17 cellular contexts compared by ENCODE assay signal in genomic region chr1:117672756-117673155, GRCh38.
DNase-seq lines count a peak whose midpoint lies in the region; ATAC-seq and TF ChIP-seq lines count a peak whose summit lies in the region.
"Had no signal": no experiment of that assay in that cellular context is flagged by ENCODE, and none has a peak within 500 bp of the region (broad histone marks: within the 10 kb centered on the region; RNA-seq: fewer than 3 reads in every experiment).

No MANE protein-coding gene starts in this region.

- H3K27ac Mint-ChIP-seq in activated CD8-positive, alpha-beta memory T cell treated with anti-CD3 and anti-CD28 coated beads, Interleukin-2, amount 10 ng/mL, durations not matched to agents 7 days and 5 days, result peak overlapping the region; percentile 14
- H3K27ac Mint-ChIP-seq: CD8-positive, alpha-beta T cell had no signal

- CTCF ChIA-PET in activated CD8-positive, alpha-beta memory T cell treated with anti-CD3 and anti-CD28 coated beads, Interleukin-2, amount 10 ng/mL, durations not matched to agents 7 days and 5 days (lab: Charles Lee), result interaction anchor here (0.7 to 7.4 kb wide), 13 partner anchors 9 to 162 kb away, joined by 3 to 113 read pairs (median 7); partner anchors contain the start of gene TENT5C

- no peak overlapping the region for H3K4me3 Mint-ChIP-seq in activated CD8-positive, alpha-beta memory T cell treated with anti-CD3 and anti-CD28 coated beads, Interleukin-2, amount 10 ng/mL, durations not matched to agents 7 days and 5 days
- H3K4me3 Mint-ChIP-seq: CD8-positive, alpha-beta T cell had no signal

- no peak for ATAC-seq in activated CD8-positive, alpha-beta memory T cell treated with anti-CD3 and anti-CD28 coated beads, Interleukin-2, amount 10 ng/mL, durations not matched to agents 7 days and 5 days
- ATAC-seq in psoas muscle, result no peak
- ATAC-seq: CD8-positive, alpha-beta T cell had no signal

- intact Hi-C loops in psoas muscle (cut with DNase I), result loop anchor here in 1 of 2 donors (2.0 to 5.0 kb wide), 2 partner anchors 65 to 138 kb away; partner anchors contain the start of gene TENT5C

- no peaks in the 10 kb centered on the region for H3K27me3 ChIP-seq in right atrium auricular region
- H3K27me3 ChIP-seq in psoas muscle (ENCODE audit: insufficient read depth in 3 of 3, low read length in 2 of 3), result no peaks in the 10 kb centered on the region

- H3K4me1 ChIP-seq in right atrium auricular region (peaks cover 0 to 75% of the 10 kb centered on the region in 2 donors), psoas muscle (peaks cover 42% of the 10 kb centered on the region)
- H3K4me1 ChIP-seq: HAP-1 had no signal

- peaks cover 2% of the 10 kb centered on the region for H3K36me3 Mint-ChIP-seq in activated CD8-positive, alpha-beta memory T cell treated with anti-CD3 and anti-CD28 coated beads, Interleukin-2, amount 10 ng/mL, durations not matched to agents 7 days and 5 days
- H3K36me3 Mint-ChIP-seq: CD8-positive, alpha-beta T cell had no signal

- H3K9me3 ChIP-seq in right atrium auricular region, result no peaks in the 10 kb centered on the region
- no peaks in the 10 kb centered on the region for H3K9me3 ChIP-seq in psoas muscle
- H3K9me3 ChIP-seq: HAP-1 had no signal

- H3K4me1 Mint-ChIP-seq in activated CD8-positive, alpha-beta memory T cell treated with anti-CD3 and anti-CD28 coated beads, Interleukin-2, amount 10 ng/mL, durations not matched to agents 7 days and 5 days, result peaks cover 34% of the 10 kb centered on the region

- H3K36me3 ChIP-seq in right atrium auricular region (no peaks in the 10 kb centered on the region), psoas muscle (ENCODE audit: insufficient read depth in 1 of 2, low read depth in 1 of 2) (no peaks in the 10 kb centered on the region)
- H3K36me3 ChIP-seq: HAP-1 had no signal

- H3K27ac ChIP-seq in coronary artery, result peak overlapping the region in 1 of 2 donors; percentile 33
- H3K27ac ChIP-seq in right atrium auricular region, result peak overlapping the region; percentile 69 to 73
- H3K27ac ChIP-seq in psoas muscle, result peak overlapping the region; percentile 19
- H3K27ac ChIP-seq: KMS-11 had no signal

- WGBS in psoas muscle, 3 donors, result 51 to 82% (median 73%) methylated on average over 12 of the region's 12 CpGs

- H3K9me3 Mint-ChIP-seq in activated CD8-positive, alpha-beta memory T cell treated with anti-CD3 and anti-CD28 coated beads, Interleukin-2, amount 10 ng/mL, durations not matched to agents 7 days and 5 days (ENCODE audit: low read depth), result no peaks in the 10 kb centered on the region
- H3K9me3 Mint-ChIP-seq: CD8-positive, alpha-beta T cell had no signal

- no peak for TF ChIP-seq CTCF in coronary artery (IDR thresholded peaks at IDR 0.05)
- TF ChIP-seq CTCF in right atrium auricular region (IDR thresholded peaks at IDR 0.05), result no peak
- TF ChIP-seq CTCF in psoas muscle (IDR thresholded peaks at IDR 0.05), result no peak

- DNase-seq in activated CD8-positive, alpha-beta memory T cell treated with anti-CD3 and anti-CD28 coated beads, Interleukin-2, amount 10 ng/mL, durations not matched to agents 7 days and 5 days, result no peak
- no peak for DNase-seq in activated CD8-positive, alpha-beta memory T cell treated with anti-CD3 and anti-CD28 coated beads, Interleukin-2, amount 50 U/mL, for 4 hours
- DNase-seq in coronary artery (ENCODE audit: low spot score), result peak; percentile 63
- no peak for DNase-seq in right atrium auricular region (ENCODE audit: low spot score)
- DNase-seq in psoas muscle, result no peak
- no peak for DNase-seq in CD1c-positive myeloid dendritic cell (ENCODE audit: extremely low spot score)
- no peak for DNase-seq in stimulated activated CD4-positive, alpha-beta T cell treated with anti-CD3 and anti-CD28 coated beads, Interleukin-1b, Interleukin-23, amount 100 ng/mL, for 48 hours
- no peak for DNase-seq in ureter (ENCODE audit: low spot score)
- DNase-seq: 8988T, DMS79, NCI-H1092, NCI-H2081 treated with DMSO at 0.1 percent for 48 hours, NCI-H510A, NCI-H774 had no signal

- no peaks in the 10 kb centered on the region for H3K27me3 Mint-ChIP-seq in activated CD8-positive, alpha-beta memory T cell treated with anti-CD3 and anti-CD28 coated beads, Interleukin-2, amount 10 ng/mL, durations not matched to agents 7 days and 5 days

- H3K4me3 ChIP-seq in coronary artery (no peak overlapping the region), right atrium auricular region (no peak overlapping the region), psoas muscle (no peak overlapping the region)
- H3K4me3 ChIP-seq: HAP-1 had no signal
